8 cellular contexts compared by ENCODE assay signal in the genomic region with DNA sequence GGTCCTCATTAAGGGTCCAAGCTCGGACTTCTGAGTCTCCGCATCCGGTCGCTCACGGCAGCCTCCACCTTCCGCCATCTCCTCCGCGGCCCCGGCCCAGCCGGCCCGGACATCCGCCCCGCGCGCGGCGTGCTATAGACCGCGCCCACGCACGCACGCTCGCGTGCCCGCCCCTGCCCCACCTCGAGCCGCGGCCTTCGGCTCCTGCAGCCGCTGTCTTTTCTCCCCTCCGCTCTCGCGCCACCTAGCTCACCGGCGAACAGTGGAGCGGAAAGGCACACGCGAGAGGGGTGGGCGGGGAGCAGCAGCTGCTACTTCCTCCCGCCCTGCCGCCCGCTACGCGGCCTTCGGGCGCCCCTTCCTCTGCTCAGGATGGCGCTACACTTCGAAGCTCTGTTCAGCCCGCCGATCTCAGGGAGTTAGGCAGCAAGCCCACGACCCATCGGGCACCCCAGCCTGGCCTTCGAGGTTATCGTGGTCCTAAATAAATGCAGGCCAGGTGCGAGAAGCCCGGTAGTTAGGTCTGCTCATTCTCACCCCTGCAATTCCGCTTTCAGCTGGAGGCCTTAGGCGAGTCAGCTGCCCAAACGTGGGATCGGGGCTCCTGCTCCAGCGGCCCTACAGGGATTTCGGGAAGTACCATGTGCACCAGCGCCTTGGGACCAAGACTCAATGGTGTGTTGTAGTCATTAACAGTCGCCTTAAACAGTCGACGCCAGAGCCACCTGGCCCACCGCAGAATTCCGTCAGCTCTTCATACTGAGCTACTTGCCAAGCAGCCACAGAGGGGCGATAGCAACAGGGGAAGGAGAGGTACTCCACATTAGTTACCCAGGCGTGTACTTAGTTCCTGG. TPM values are rescaled to one million over a fixed set of nuclear protein-coding genes. Genes with fewer than 3 reads are reported as not detected.
DNase-seq lines count a peak whose midpoint lies in the region; TF ChIP-seq lines count a peak whose summit lies in the region.

A gene with protein sequence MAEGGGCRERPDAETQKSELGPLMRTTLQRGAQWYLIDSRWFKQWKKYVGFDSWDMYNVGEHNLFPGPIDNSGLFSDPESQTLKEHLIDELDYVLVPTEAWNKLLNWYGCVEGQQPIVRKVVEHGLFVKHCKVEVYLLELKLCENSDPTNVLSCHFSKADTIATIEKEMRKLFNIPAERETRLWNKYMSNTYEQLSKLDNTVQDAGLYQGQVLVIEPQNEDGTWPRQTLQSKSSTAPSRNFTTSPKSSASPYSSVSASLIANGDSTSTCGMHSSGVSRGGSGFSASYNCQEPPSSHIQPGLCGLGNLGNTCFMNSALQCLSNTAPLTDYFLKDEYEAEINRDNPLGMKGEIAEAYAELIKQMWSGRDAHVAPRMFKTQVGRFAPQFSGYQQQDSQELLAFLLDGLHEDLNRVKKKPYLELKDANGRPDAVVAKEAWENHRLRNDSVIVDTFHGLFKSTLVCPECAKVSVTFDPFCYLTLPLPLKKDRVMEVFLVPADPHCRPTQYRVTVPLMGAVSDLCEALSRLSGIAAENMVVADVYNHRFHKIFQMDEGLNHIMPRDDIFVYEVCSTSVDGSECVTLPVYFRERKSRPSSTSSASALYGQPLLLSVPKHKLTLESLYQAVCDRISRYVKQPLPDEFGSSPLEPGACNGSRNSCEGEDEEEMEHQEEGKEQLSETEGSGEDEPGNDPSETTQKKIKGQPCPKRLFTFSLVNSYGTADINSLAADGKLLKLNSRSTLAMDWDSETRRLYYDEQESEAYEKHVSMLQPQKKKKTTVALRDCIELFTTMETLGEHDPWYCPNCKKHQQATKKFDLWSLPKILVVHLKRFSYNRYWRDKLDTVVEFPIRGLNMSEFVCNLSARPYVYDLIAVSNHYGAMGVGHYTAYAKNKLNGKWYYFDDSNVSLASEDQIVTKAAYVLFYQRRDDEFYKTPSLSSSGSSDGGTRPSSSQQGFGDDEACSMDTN (minus strand): TSS at position 107 of the 854 bp plus-strand sequence. CDS start 29 bp downstream, at position 78.

- no peak within 1 kb of the TSS for H2AFZ ChIP-seq in H9 (ENCODE audit: low read length)

- H2BK12ac ChIP-seq in H9 (ENCODE audit: insufficient read length, low read depth, low read length), result no peak within 1 kb of the TSS

- no peak within 1 kb of the TSS for H2BK120ac ChIP-seq in H9 (ENCODE audit: low read depth, low read length, poor library complexity, severe bottlenecking)

- H2BK5ac ChIP-seq in H9 (ENCODE audit: insufficient read length, low read length), result no peak within 1 kb of the TSS

- H3K36me3 ChIP-seq in ES-I3 (ENCODE audit: insufficient read depth, low read length), result peaks cover 4% of the 10 kb centered on the region; the same call in 1 of the 2 replicates

- no peak within 1 kb of the TSS for H4K8ac ChIP-seq in H9 (replicated peaks; ENCODE audit: insufficient read length, low read depth, low read length)

- DNase-seq in H9 (peak; percentile 84), M059J (ENCODE audit: low read depth) (peak; percentile 85), fibroblast of the aortic adventitia (ENCODE audit: low read depth) (peak; percentile 83)
- peak; percentile 93 for DNase-seq in activated T-helper 9 cell treated with anti-CD3 and anti-CD28 coated beads, Interleukin-2, amount 50 U/mL, for 16 hours (ENCODE audit: low read depth)

- H4K5ac ChIP-seq in H9 (ENCODE audit: insufficient read length, low read depth, low read length), result no peak within 1 kb of the TSS

- H4K91ac ChIP-seq in H9 (ENCODE audit: insufficient read length, low read depth, low read length), result no peak within 1 kb of the TSS

- peak; percentile 54; the same call in 2 of the 3 replicates for TF ChIP-seq CTCF in H9 (conservative IDR thresholded peaks at IDR 0.05)
- peak; percentile 54 for TF ChIP-seq CTCF in fibroblast of the aortic adventitia (IDR thresholded peaks at IDR 0.05; ENCODE audit: insufficient read depth, low read length)
- peak; percentile 30 to 40 (median 37) for TF ChIP-seq CTCF in nephron (IDR thresholded peaks at IDR 0.05; ENCODE audit: unreplicated experiment in 3 of 3)

- peak; percentile 82 for TF ChIP-seq POLR2A in Raji (IDR thresholded peaks at IDR 0.05; ENCODE audit: insufficient read depth, low read depth, low read length)

- no peak within 1 kb of the TSS for H3K4ac ChIP-seq in H9 (ENCODE audit: low read depth, low read length)

- no peak within 1 kb of the TSS for H2AK5ac ChIP-seq in H9 (ENCODE audit: insufficient read length, low read length)

- H3K9me3 Mint-ChIP-seq in H9 (no peaks in the 10 kb centered on the region; a peak in 1 of 5 replicates), nephron (no peaks in the 10 kb centered on the region)
- H3K9me3 Mint-ChIP-seq in stimulated activated naive CD8-positive, alpha-beta T cell treated with anti-CD3 and anti-CD28 coated beads, Interleukin-15, Interleukin-2, amounts not matched to agents 100 ng/mL and 50 ng/mL, for 24 hours, result no peaks in the 10 kb centered on the region

- H3T11ph ChIP-seq in H9 (ENCODE audit: low read length), result no peak within 1 kb of the TSS

- H3K4me2 ChIP-seq in H9 (ENCODE audit: insufficient read depth, insufficient read length, low read length), result peak within 1 kb of the TSS; percentile 46

- no peak within 1 kb of the TSS for H3K23ac ChIP-seq in H9 (ENCODE audit: insufficient read length, low read depth, low read length)

- H3K4me3 Mint-ChIP-seq in H9 (peak within 1 kb of the TSS; percentile 90 to 94), nephron (peak within 1 kb of the TSS; percentile 95 to 99 (median 98))
- H3K4me3 Mint-ChIP-seq in stimulated activated naive CD8-positive, alpha-beta T cell treated with anti-CD3 and anti-CD28 coated beads, Interleukin-15, Interleukin-2, amounts not matched to agents 100 ng/mL and 50 ng/mL, for 24 hours, result peak within 1 kb of the TSS; percentile 97

- H3K27me3 Mint-ChIP-seq in H9 (ENCODE audit: low read depth) (no peaks in the 10 kb centered on the region), nephron (ENCODE audit: low read depth) (no peaks in the 10 kb centered on the region)
- H3K27me3 Mint-ChIP-seq in stimulated activated naive CD8-positive, alpha-beta T cell treated with anti-CD3 and anti-CD28 coated beads, Interleukin-15, Interleukin-2, amounts not matched to agents 100 ng/mL and 50 ng/mL, for 24 hours, result no peaks in the 10 kb centered on the region

- peak within 1 kb of the TSS; percentile 77 for H3K14ac ChIP-seq in H9 (ENCODE audit: insufficient read depth, low read length)

- H3K27ac ChIP-seq in H9 (ENCODE audit: insufficient read length, low read depth, low read length), result peak within 1 kb of the TSS; percentile 6

- H3K79me2 ChIP-seq in H9 (ENCODE audit: insufficient read depth, low read length), result no peaks in the 10 kb centered on the region

- peak within 1 kb of the TSS; percentile 90 for H3K4me3 ChIP-seq in fibroblast of the aortic adventitia (ENCODE audit: low read depth, low read length)

- peak within 1 kb of the TSS; percentile 67 for H3K18ac ChIP-seq in H9 (ENCODE audit: insufficient read length, low read depth, low read length)

- no peak within 1 kb of the TSS for H2BK20ac ChIP-seq in H9 (ENCODE audit: low read depth, low read length, poor library complexity, severe bottlenecking)

- H3K4me1 ChIP-seq in ES-I3 (ENCODE audit: insufficient read depth, low read length) (peaks cover 2% of the 10 kb centered on the region; the same call in 1 of the 2 replicates), H9 (ENCODE audit: insufficient read depth, low read length) (no peaks in the 10 kb centered on the region)

- H3K9ac ChIP-seq in ES-I3 (ENCODE audit: low read depth, low read length) (peak within 1 kb of the TSS; percentile 63), H9 (ENCODE audit: extremely low read depth, insufficient read length, low read length) (peak within 1 kb of the TSS; percentile 42)

- WGBS in H9 (ENCODE audit: extremely low coverage, insufficient read length, low lambda C conversion rate), result no CpG with 5 or more reads among the region's 70 CpGs

- no peak within 1 kb of the TSS for H3K56ac ChIP-seq in H9 (ENCODE audit: insufficient read length, low read depth, low read length)

- no peaks in the 10 kb centered on the region for H3K27me3 ChIP-seq in H9 (ENCODE audit: insufficient read depth, low read length)

- H3K36me3 Mint-ChIP-seq in H9 (ENCODE audit: insufficient read depth in 1 of 3, low read depth in 3 of 3) (peaks cover 6 to 9% (median 8%) of the 10 kb centered on the region in 3 experiments; a peak in 5 of 7 replicates), nephron (ENCODE audit: low read depth) (peaks cover 12% of the 10 kb centered on the region)
- H3K36me3 Mint-ChIP-seq in stimulated activated naive CD8-positive, alpha-beta T cell treated with anti-CD3 and anti-CD28 coated beads, Interleukin-15, Interleukin-2, amounts not matched to agents 100 ng/mL and 50 ng/mL, for 24 hours (ENCODE audit: low read depth), result peaks cover 14% of the 10 kb centered on the region

- H3K27ac Mint-ChIP-seq in H9 (peak within 1 kb of the TSS; percentile 86 to 96 (median 95)), nephron (peak within 1 kb of the TSS; percentile 98 to 99 (median 99))
- peak within 1 kb of the TSS; percentile 100 for H3K27ac Mint-ChIP-seq in stimulated activated naive CD8-positive, alpha-beta T cell treated with anti-CD3 and anti-CD28 coated beads, Interleukin-15, Interleukin-2, amounts not matched to agents 100 ng/mL and 50 ng/mL, for 24 hours

- H2BK15ac ChIP-seq in H9 (ENCODE audit: low read depth, low read length), result no peak within 1 kb of the TSS

- H4K20me1 ChIP-seq in H9 (ENCODE audit: control insufficient read depth, insufficient read depth, insufficient read length), result no peaks in the 10 kb centered on the region

- H3K4me1 Mint-ChIP-seq in H9, result peaks cover 13 to 16% of the 10 kb centered on the region in 2 experiments
- peaks cover 24% of the 10 kb centered on the region for H3K4me1 Mint-ChIP-seq in nephron
- peaks cover 55% of the 10 kb centered on the region for H3K4me1 Mint-ChIP-seq in stimulated activated naive CD8-positive, alpha-beta T cell treated with anti-CD3 and anti-CD28 coated beads, Interleukin-15, Interleukin-2, amounts not matched to agents 100 ng/mL and 50 ng/mL, for 24 hours (ENCODE audit: low read depth)

- no peaks in the 10 kb centered on the region for H3K79me1 ChIP-seq in H9 (ENCODE audit: insufficient read depth, low read depth, low read length, poor library complexity, severe bottlenecking)

- peaks cover 4% of the 10 kb centered on the region for H3K23me2 ChIP-seq in H9 (ENCODE audit: insufficient read length, low read depth, low read length, poor library complexity, severe bottlenecking)

- H3K9me3 ChIP-seq in ES-I3 (ENCODE audit: control insufficient read depth, insufficient read depth, low read length), result no peaks in the 10 kb centered on the region
- no peaks in the 10 kb centered on the region for H3K9me3 ChIP-seq in H9 (ENCODE audit: control insufficient read depth, low read depth, low read length)

RNA-seq across cellular contexts. Expression of the gene that starts here (rescaled TPM):
- total RNA-seq in H9 (2021) (33.5 and 36.1 TPM in 2 replicates), fibroblast of the aortic adventitia (ENCODE audit: low replicate concordance) (23.0 and 28.9 TPM in 2 replicates)
- 11.1 and 13.9 TPM in 2 replicates for total RNA-seq in M059J (2014; rRNA removed; shearing (Covaris generic))

Comparison
In these comparisons a context has a peak if more than half of its experiments do, and no peak if none do; other contexts are left out.
1. Peak in every context shown above with its lines: DNase-seq, H3K4me3 ChIP-seq and H3K27ac ChIP-seq.